In the genomic region with DNA sequence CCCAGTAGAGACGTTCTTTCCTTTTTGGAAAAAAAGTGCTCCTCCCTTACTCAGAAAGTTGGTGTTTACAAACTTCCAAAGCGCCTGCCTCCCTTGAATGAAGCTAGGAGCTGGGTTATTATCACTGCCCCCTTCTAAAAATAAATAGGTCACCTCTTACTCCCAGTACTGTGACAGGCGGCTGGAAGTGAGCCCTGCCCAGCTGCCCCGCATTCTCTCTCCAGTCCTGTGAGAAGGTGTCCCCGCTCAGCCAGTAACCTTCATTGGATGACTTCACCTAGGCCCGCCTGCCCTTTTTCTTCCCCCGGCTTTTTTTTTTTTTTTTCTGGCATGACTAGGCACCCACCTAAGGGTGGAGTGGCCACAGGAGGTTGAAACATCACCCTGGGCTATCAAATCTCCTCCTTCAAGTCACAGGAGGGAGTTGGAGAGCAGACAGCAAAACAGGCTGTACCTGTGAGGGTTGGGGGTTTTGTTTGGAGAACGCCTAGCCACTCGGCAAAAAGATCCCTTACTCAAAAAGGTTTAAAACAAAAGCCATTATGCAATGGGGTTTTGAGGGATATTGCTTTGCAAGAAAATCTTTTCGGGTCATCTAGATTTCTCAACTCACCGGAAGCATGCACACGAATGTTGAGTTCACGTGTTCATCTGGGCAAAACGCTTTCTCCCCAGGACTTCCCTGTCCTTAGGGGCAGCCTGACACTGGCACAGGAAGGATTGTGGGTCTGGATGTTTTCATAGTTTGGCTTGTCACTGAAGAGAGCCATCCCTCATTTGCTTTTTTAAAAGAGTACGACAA, we compare ENCODE assay signal across 8 cellular contexts. TPM values are rescaled to one million over a fixed set of nuclear protein-coding genes. Genes with fewer than 3 reads are reported as not detected.
DNase-seq lines count a peak whose midpoint lies in the region; ATAC-seq, FAIRE-seq and TF ChIP-seq lines count a peak whose summit lies in the region.

No MANE protein-coding gene starts in this region.

- H3K27ac ChIP-seq in K562 (ENCODE audit: extremely low read depth, low read depth, low read length) (no peak overlapping the region), tibial artery (peak overlapping the region; percentile 49 to 68)

- TF ChIP-seq POLR2A in K562 (conservative IDR thresholded peaks at IDR 0.05) = no peak

- H3K4me2 ChIP-seq in K562 (ENCODE audit: insufficient read depth, low read length) = no peak overlapping the region

- POLR2A ChIA-PET in K562 (lab: Yijun Ruan, JAX) = no interaction called here

- H3K27me3 ChIP-seq in K562 (ENCODE audit: control insufficient read depth in 2 of 2, insufficient read depth in 2 of 2, low read length in 2 of 2) (peaks cover 15 to 25% of the 10 kb centered on the region in 2 experiments; a peak in 4 of 5 replicates), tibial artery (no peaks in the 10 kb centered on the region)

- no peaks in the 10 kb centered on the region for H3K9me1 ChIP-seq in K562 (ENCODE audit: control insufficient read depth, insufficient read depth, low read length)

- H3K36me3 ChIP-seq in K562 (ENCODE audit: control insufficient read depth, insufficient read depth, low read length) (no peaks in the 10 kb centered on the region), tibial artery (no peaks in the 10 kb centered on the region)

- intact Hi-C loops in K562 (cut with micrococcal nuclease) = no loop called here
- intact Hi-C loops in left colon (cut with DNase I, micrococcal nuclease) = no loop called here
- intact Hi-C loops in tibial artery (cut with DNase I; ENCODE audit: low total_unique reads) = no loop called here

- H3K4me1 ChIP-seq in K562 (replicated peaks in 1 of 2; ENCODE audit: control insufficient read depth in 2 of 2, insufficient read depth in 2 of 2, low read length in 2 of 2) (no peaks in the 10 kb centered on the region), tibial artery (peaks cover 0 to 24% (median 11%) of the 10 kb centered on the region in 4 donors)

- DNase-seq in M059J (ENCODE audit: low read depth) (peak; percentile 67), K562 (ENCODE audit: extremely low read depth in 1 of 4, low spot score in 3 of 4) (peak in 2 of 4 experiments; percentile 34 to 43), left colon (peak; percentile 76), tibial artery (peak; percentile 57 to 71)
- DNase-seq in stimulated activated CD4-positive, alpha-beta T cell treated with anti-CD3 and anti-CD28 coated beads, Interleukin-4, amount 100 ng/mL, for 4 hours = no peak
- no peak for DNase-seq in stimulated activated CD4-positive, alpha-beta T cell treated with anti-CD3 and anti-CD28 coated beads, Interleukin-15, amount 100 ng/mL, for 24 hours

- no peaks in the 10 kb centered on the region for H4K20me1 ChIP-seq in K562 (replicated peaks; ENCODE audit: control insufficient read depth, insufficient read depth, low read length)

- TF ChIP-seq EP300 in K562 (IDR thresholded peaks at IDR 0.05; ENCODE audit: low read length) = no peak

- in situ Hi-C loops in K562 (cut with MboI) = no loop called here

- no TSS peak for BruUV-seq in K562 (replicated peaks; lab: Mats Ljungman, UMichigan)

- TF ChIP-seq RAD21 in K562 (CRISPR knock-in tag; conservative IDR thresholded peaks at IDR 0.05 in 1 of 2, IDR thresholded peaks at IDR 0.05 in 1 of 2) = no peak

- H3K79me2 ChIP-seq in K562 (ENCODE audit: control insufficient read depth, insufficient read depth, low read length) = no peaks in the 10 kb centered on the region

- no peaks in the 10 kb centered on the region for H3K9me3 ChIP-seq in K562 (replicated peaks; ENCODE audit: control insufficient read depth, insufficient read depth, low read depth, low read length)
- no peaks in the 10 kb centered on the region for H3K9me3 ChIP-seq in tibial artery

- TF ChIP-seq CTCF in K562 (IDR thresholded peaks at IDR 0.05 in 2 of 3, conservative IDR thresholded peaks at IDR 0.05 in 1 of 3; ENCODE audit: insufficient read depth in 2 of 3, low read depth in 1 of 3, low read length in 3 of 3) (no peak), tibial artery (IDR thresholded peaks at IDR 0.05) (no peak)

- no peak overlapping the region for H3K9ac ChIP-seq in K562 (ENCODE audit: insufficient read depth in 1 of 2, low read depth in 2 of 2, low read length in 2 of 2)

- no peak overlapping the region for H3K4me3 ChIP-seq in K562
- H3K4me3 ChIP-seq in tibial artery = peak overlapping the region; percentile 22 to 34

- ATAC-seq in K562 (peak; percentile 76), left colon (peak; percentile 93), HG03108 (IDR thresholded peaks at IDR 0.05; ENCODE audit: unreplicated experiment) (no peak), esophagus mucosa (no peak)

- CTCF ChIA-PET in K562 (lab: Yijun Ruan, JAX; ENCODE audit: low intra/inter-chr PET ratio) = no interaction called here

- no peak for FAIRE-seq in K562 (lab: Jason Lieb, UNC)

- no peak overlapping the region for H2AFZ ChIP-seq in K562 (ENCODE audit: low read depth, low read length)

- WGBS in K562 (ENCODE audit: insufficient coverage, low coverage, missing lambda C conversion rate) = 0% methylated on average over 14 of the region's 15 CpGs

TF ChIP-seq in K562, 482 proteins besides CTCF, POLR2A, EP300 and RAD21 (continues in another document):
- TF ChIP-seq, protein P1, sequence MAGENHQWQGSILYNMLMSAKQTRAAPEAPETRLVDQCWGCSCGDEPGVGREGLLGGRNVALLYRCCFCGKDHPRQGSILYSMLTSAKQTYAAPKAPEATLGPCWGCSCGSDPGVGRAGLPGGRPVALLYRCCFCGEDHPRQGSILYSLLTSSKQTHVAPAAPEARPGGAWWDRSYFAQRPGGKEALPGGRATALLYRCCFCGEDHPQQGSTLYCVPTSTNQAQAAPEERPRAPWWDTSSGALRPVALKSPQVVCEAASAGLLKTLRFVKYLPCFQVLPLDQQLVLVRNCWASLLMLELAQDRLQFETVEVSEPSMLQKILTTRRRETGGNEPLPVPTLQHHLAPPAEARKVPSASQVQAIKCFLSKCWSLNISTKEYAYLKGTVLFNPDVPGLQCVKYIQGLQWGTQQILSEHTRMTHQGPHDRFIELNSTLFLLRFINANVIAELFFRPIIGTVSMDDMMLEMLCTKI (IDR thresholded peaks at IDR 0.05; ENCODE audit: partially characterized antibody) = no peak
- TF ChIP-seq FOXA1 (IDR thresholded peaks at IDR 0.05; ENCODE audit: borderline replicate concordance) = no peak
- TF ChIP-seq, protein P2, sequence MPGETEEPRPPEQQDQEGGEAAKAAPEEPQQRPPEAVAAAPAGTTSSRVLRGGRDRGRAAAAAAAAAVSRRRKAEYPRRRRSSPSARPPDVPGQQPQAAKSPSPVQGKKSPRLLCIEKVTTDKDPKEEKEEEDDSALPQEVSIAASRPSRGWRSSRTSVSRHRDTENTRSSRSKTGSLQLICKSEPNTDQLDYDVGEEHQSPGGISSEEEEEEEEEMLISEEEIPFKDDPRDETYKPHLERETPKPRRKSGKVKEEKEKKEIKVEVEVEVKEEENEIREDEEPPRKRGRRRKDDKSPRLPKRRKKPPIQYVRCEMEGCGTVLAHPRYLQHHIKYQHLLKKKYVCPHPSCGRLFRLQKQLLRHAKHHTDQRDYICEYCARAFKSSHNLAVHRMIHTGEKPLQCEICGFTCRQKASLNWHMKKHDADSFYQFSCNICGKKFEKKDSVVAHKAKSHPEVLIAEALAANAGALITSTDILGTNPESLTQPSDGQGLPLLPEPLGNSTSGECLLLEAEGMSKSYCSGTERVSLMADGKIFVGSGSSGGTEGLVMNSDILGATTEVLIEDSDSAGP (CRISPR knock-in tag; IDR thresholded peaks at IDR 0.05) = no peak
- no peak for TF ChIP-seq CEBPG (CRISPR knock-in tag; IDR thresholded peaks at IDR 0.05)
- TF ChIP-seq CEBPG (tag; conservative IDR thresholded peaks at IDR 0.05 in 1 of 2, IDR thresholded peaks at IDR 0.05 in 1 of 2) = peak; percentile 37 to 77; a peak in 2 of 4 replicates
- TF ChIP-seq JUND (IDR thresholded peaks at IDR 0.05; ENCODE audit: borderline replicate concordance, low read depth, low read length) = 0 out of 2 replicates have a peak, but pooled peaks have one; percentile 2
- no peak for TF ChIP-seq JUND (tag; IDR thresholded peaks at IDR 0.05; ENCODE audit: borderline replicate concordance, low read depth, low read length)
- TF ChIP-seq ZNF436 (CRISPR knock-in tag; IDR thresholded peaks at IDR 0.05) = no peak
- TF ChIP-seq, protein P3, sequence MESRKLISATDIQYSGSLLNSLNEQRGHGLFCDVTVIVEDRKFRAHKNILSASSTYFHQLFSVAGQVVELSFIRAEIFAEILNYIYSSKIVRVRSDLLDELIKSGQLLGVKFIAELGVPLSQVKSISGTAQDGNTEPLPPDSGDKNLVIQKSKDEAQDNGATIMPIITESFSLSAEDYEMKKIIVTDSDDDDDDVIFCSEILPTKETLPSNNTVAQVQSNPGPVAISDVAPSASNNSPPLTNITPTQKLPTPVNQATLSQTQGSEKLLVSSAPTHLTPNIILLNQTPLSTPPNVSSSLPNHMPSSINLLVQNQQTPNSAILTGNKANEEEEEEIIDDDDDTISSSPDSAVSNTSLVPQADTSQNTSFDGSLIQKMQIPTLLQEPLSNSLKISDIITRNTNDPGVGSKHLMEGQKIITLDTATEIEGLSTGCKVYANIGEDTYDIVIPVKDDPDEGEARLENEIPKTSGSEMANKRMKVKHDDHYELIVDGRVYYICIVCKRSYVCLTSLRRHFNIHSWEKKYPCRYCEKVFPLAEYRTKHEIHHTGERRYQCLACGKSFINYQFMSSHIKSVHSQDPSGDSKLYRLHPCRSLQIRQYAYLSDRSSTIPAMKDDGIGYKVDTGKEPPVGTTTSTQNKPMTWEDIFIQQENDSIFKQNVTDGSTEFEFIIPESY (CRISPR knock-in tag; IDR thresholded peaks at IDR 0.05) = no peak

RNA-seq across cellular contexts. Expression of a gene that starts 43.3 kb away (rescaled TPM):
- 25.9 and 49.3 TPM in 2 replicates for total RNA-seq in M059J (2014; rRNA removed; shearing (Covaris generic))
- 10.3 and 10.4 TPM in 2 replicates for total RNA-seq in K562 (2011; cell fraction: chromatin; rRNA removed; ENCODE audit: low replicate concordance)
- 10.4 and 12.8 TPM in 2 replicates for total RNA-seq in K562 (2011; cell fraction: nucleolus; rRNA removed)
- total RNA-seq in K562 (2011; cell fraction: nucleoplasm; rRNA removed) = 9.8 and 10.2 TPM in 2 replicates
- total RNA-seq in K562 (2014; rRNA removed) (51.5 and 59.8 TPM in 2 replicates), K562 (2014; rRNA removed; fragmentation: Illumina TruSeq; extraction: Trizol) (34.6 and 34.8 TPM in 2 replicates), K562 (2015; rRNA removed; fragmentation: Illumina TruSeq; extraction: Trizol) (46.0 and 47.7 TPM in 2 replicates), K562 (2021) (41.0 and 49.5 TPM in 2 replicates), left colon (10 to 100 TPM; 41.7 to 42.5 TPM), esophagus mucosa (15.5 TPM)
- polyA plus RNA-seq in K562 (2011; rRNA removed) (16.6 and 22.7 TPM in 2 replicates), K562 (2014; fragmentation: Illumina TruSeq; extraction: Trizol) (27.7 and 36.6 TPM in 2 replicates), K562 (2014; fragmentation: Nextera tagmentation; extraction: Ambion mirVana) (1 to 10 TPM; 9.6 TPM), K562 (2014; rRNA removed) (32.3 and 36.8 TPM in 2 replicates)
- polyA plus RNA-seq in K562 (2011; cell fraction: cytosol; rRNA removed) = 14.7 and 18.1 TPM in 2 replicates
- polyA plus RNA-seq in K562 (2011; cell fraction: nucleus; rRNA removed) = 10.4 and 10.8 TPM in 2 replicates
- 41.3 and 41.8 TPM in 2 replicates for polyA plus RNA-seq in K562 (2012)
- polyA minus RNA-seq in K562 (2011; rRNA and poly(A)+ RNA removed) = 23.6 and 23.8 TPM in 2 replicates
- polyA minus RNA-seq in K562 (2011; cell fraction: cytosol; rRNA and poly(A)+ RNA removed) = 11.0 and 13.0 TPM in 2 replicates
- 16.6 and 21.2 TPM in 2 replicates for polyA minus RNA-seq in K562 (2011; cell fraction: nucleus; rRNA and poly(A)+ RNA removed)

Comparison
In these comparisons a context has a peak if more than half of its experiments do, and no peak if none do; other contexts are left out.
1. DNase-seq: peak in M059J (single experiment), left colon (2 of 2) and tibial artery (2 of 2); none in stimulated activated CD4-positive, alpha-beta T cell treated with anti-CD3 and anti-CD28 coated beads, Interleukin-4, amount 100 ng/mL, for 4 hours (0 of 2) and stimulated activated CD4-positive, alpha-beta T cell treated with anti-CD3 and anti-CD28 coated beads, Interleukin-15, amount 100 ng/mL, for 24 hours (single experiment).
2. ATAC-seq: peak in K562 (single experiment) and left colon (single experiment); none in HG03108 (single experiment) and esophagus mucosa (single experiment).